In the genomic region with DNA sequence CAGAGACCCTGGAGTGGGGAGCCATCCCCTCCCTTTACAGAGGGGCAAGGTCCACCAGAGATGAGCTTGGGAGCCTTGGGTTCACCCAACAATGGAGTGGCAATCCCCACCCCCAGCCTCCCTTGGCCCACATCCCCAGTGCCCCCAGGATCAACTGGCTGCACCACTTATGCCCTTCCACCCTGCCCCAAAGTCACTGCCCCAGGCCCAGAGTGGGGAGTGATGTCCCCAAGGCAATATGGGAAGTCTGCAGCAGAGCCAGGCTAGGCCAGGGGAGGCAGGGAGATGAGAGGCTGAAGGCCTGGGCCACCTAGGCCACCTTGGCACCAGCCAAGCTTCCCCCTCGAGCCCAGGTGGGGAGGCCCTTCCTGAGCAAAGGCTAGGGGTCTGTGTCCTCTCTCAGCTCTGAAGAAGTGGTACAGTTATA, we compare ENCODE assay signal across 24 cellular contexts.
A peak's percentile ranks its signal among the peaks of the same experiment; 100 is the strongest.
DNase-seq lines count a peak whose midpoint lies in the region; ATAC-seq and TF ChIP-seq lines count a peak whose summit lies in the region.
"Had no signal": no experiment of that assay in that cellular context is flagged by ENCODE, and none has a peak within 500 bp of the region (broad histone marks: within the 10 kb centered on the region; RNA-seq: fewer than 3 reads in every experiment).

No MANE protein-coding gene starts in this region.

- H3K23ac ChIP-seq in IMR-90 (ENCODE audit: low read depth, low read length): no peak overlapping the region

- WGBS in IMR-90 (ENCODE audit: extremely low coverage in 2 of 2, insufficient read length in 1 of 2), 2 experiments: no CpG with 5 or more reads among the region's 1 CpG

- no peak overlapping the region for H2BK5ac ChIP-seq in IMR-90 (ENCODE audit: low read depth, low read length, poor library complexity, severe bottlenecking)

- H3K4me3 Mint-ChIP-seq in activated CD8-positive, alpha-beta memory T cell treated with anti-CD3 and anti-CD28 coated beads, Interleukin-2, amount 10 ng/mL, durations not matched to agents 7 days and 5 days: no peak overlapping the region

- H2AK9ac ChIP-seq in IMR-90 (replicated peaks; ENCODE audit: low read depth, low read length, poor library complexity): peak overlapping the region; percentile 45

- no peak for ATAC-seq in activated CD8-positive, alpha-beta memory T cell treated with anti-CD3 and anti-CD28 coated beads, Interleukin-2, amount 10 ng/mL, durations not matched to agents 7 days and 5 days
- no peak for ATAC-seq in IMR-90 (ENCODE audit: low read depth)
- ATAC-seq in sciatic nerve: no peak
- ATAC-seq: HepG2 had no signal

- H2BK15ac ChIP-seq in IMR-90 (ENCODE audit: low read depth, low read length): no peak overlapping the region

- no peaks in the 10 kb centered on the region for H3K27me3 ChIP-seq in IMR-90 (ENCODE audit: control insufficient read depth, insufficient read depth, low read length)
- H3K27me3 ChIP-seq: SJCRH30 had no signal

- H3K36me3 ChIP-seq in IMR-90 (ENCODE audit: control insufficient read depth, insufficient read depth, low read length): peaks cover 1% of the 10 kb centered on the region; the same call in 1 of the 2 replicates
- H3K36me3 ChIP-seq: SJCRH30 had no signal

- H4K20me1 ChIP-seq in IMR-90 (ENCODE audit: insufficient read depth, low read length): no peaks in the 10 kb centered on the region; the same call in 1 of the 2 replicates

- peak; percentile 47 for DNase-seq in activated CD8-positive, alpha-beta memory T cell treated with anti-CD3 and anti-CD28 coated beads for 24 hours
- no peak for DNase-seq in activated CD8-positive, alpha-beta memory T cell treated with anti-CD3 and anti-CD28 coated beads, Interleukin-2, amount 10 ng/mL, durations not matched to agents 7 days and 5 days
- no peak for DNase-seq in IMR-90
- peak; percentile 44 for DNase-seq in islet precursor cell
- DNase-seq in sciatic nerve (ENCODE audit: low spot score): peak; percentile 48
- DNase-seq in stimulated activated CD4-positive, alpha-beta T cell treated with anti-CD3 and anti-CD28 coated beads, Interleukin-2, amount 100 ng/mL, for 48 hours: no peak
- DNase-seq in NCI-H345 (lab: John Stamatoyannopoulos, UW): no peak
- no peak for DNase-seq in DMS153 (lab: John Stamatoyannopoulos, UW)
- DNase-seq: AML-193, C1 segment of cervical spinal cord, EL, GF-D8, KBM-7, MM.1S, NCI-H1048, NCI-H1417 treated with DMSO at 0.1 percent for 48 hours, NCI-H187, NCI-H2227 treated with DMSO at 0.1 percent for 48 hours, NCI-H510A treated with DMSO at 0.1 percent for 48 hours, NCI-H748 treated with DMSO at 0.1 percent for 48 hours, PC-9 had no signal

- H4K5ac ChIP-seq in IMR-90 (ENCODE audit: low read depth, low read length): no peak overlapping the region

- H3K27ac Mint-ChIP-seq in activated CD8-positive, alpha-beta memory T cell treated with anti-CD3 and anti-CD28 coated beads, Interleukin-2, amount 10 ng/mL, durations not matched to agents 7 days and 5 days: no peak overlapping the region

- POLR2A ChIA-PET in IMR-90 (lab: Charles Lee; ENCODE audit: unreplicated experiment): no interaction called here

- no peak overlapping the region for H2AFZ ChIP-seq in IMR-90 (replicated peaks; ENCODE audit: low read length, poor library complexity)
- H2AFZ ChIP-seq: PC-9 had no signal

- H4K8ac ChIP-seq in IMR-90 (ENCODE audit: low read depth in 2 of 2, low read length in 2 of 2): no peak overlapping the region

- no peak overlapping the region for H3K14ac ChIP-seq in IMR-90 (replicated peaks; ENCODE audit: low read depth, low read length)

- TF ChIP-seq CTCF in IMR-90 (conservative IDR thresholded peaks at IDR 0.05; ENCODE audit: low read depth, low read length): no peak

- dilution Hi-C loops in IMR-90 (cut with HindIII; ENCODE audit: low sequenced_read_pairs, unreplicated experiment): no loop called here

- CTCF ChIA-PET in activated CD8-positive, alpha-beta memory T cell treated with anti-CD3 and anti-CD28 coated beads, Interleukin-2, amount 10 ng/mL, durations not matched to agents 7 days and 5 days (lab: Charles Lee): no interaction called here
- CTCF ChIA-PET in IMR-90 (lab: Yijun Ruan, JAX): no interaction called here

- H4K91ac ChIP-seq in IMR-90 (ENCODE audit: insufficient read depth, low read depth, low read length): no peak overlapping the region

- no peak overlapping the region for H2BK20ac ChIP-seq in IMR-90 (ENCODE audit: low read depth, low read length)

- no peak overlapping the region for H3K56ac ChIP-seq in IMR-90 (ENCODE audit: extremely low read depth, insufficient read depth, low read length)

- H3K4me2 ChIP-seq in IMR-90 (ENCODE audit: low read depth, low read length): no peak overlapping the region
- H3K4me2 ChIP-seq: PC-9 had no signal

- H3K9me3 Mint-ChIP-seq in activated CD8-positive, alpha-beta memory T cell treated with anti-CD3 and anti-CD28 coated beads, Interleukin-2, amount 10 ng/mL, durations not matched to agents 7 days and 5 days (ENCODE audit: low read depth): no peaks in the 10 kb centered on the region

- H3K9me1 ChIP-seq in IMR-90 (ENCODE audit: insufficient read depth, low read length): peaks cover 15% of the 10 kb centered on the region; the same call in 1 of the 2 replicates

- BruUV-seq in IMR-90 (replicated peaks; lab: Mats Ljungman, UMichigan): no TSS peak

- H3K4me1 ChIP-seq in IMR-90 (ENCODE audit: control insufficient read depth, insufficient read depth, low read length): peaks cover 20% of the 10 kb centered on the region

- no peak overlapping the region for H3K27ac ChIP-seq in IMR-90 (ENCODE audit: insufficient read depth, low read length)
- H3K27ac ChIP-seq: HL-60, PC-9, SJCRH30 had no signal

- in situ Hi-C loops in IMR-90 (cut with MboI; ENCODE audit: low sequenced_read_pairs): loop anchor here (25.0 kb wide), 1 partner anchor 135 kb away; the partner anchor contains the start of gene SMAD6

- H3K9ac ChIP-seq in IMR-90 (ENCODE audit: low read depth, low read length): no peak overlapping the region

- no peak for TF ChIP-seq POLR2A in IMR-90 (IDR thresholded peaks at IDR 0.05; ENCODE audit: low read depth, low read length)

- no peak overlapping the region for H3K18ac ChIP-seq in IMR-90 (ENCODE audit: low read depth, low read length)

- H3K4me1 Mint-ChIP-seq in activated CD8-positive, alpha-beta memory T cell treated with anti-CD3 and anti-CD28 coated beads, Interleukin-2, amount 10 ng/mL, durations not matched to agents 7 days and 5 days: peaks cover 4% of the 10 kb centered on the region

- H3K4ac ChIP-seq in IMR-90 (ENCODE audit: low read depth, low read length): no peak overlapping the region

- H3K9me3 ChIP-seq in IMR-90 (ENCODE audit: control insufficient read depth, insufficient read depth, low read length): no peaks in the 10 kb centered on the region
- H3K9me3 ChIP-seq: SJCRH30 had no signal

- peaks cover 35% of the 10 kb centered on the region for H3K27me3 Mint-ChIP-seq in activated CD8-positive, alpha-beta memory T cell treated with anti-CD3 and anti-CD28 coated beads, Interleukin-2, amount 10 ng/mL, durations not matched to agents 7 days and 5 days

- peaks cover 29 to 81% of the 10 kb centered on the region in 2 experiments for H3K79me1 ChIP-seq in IMR-90 (ENCODE audit: low read depth in 1 of 2, low read length in 2 of 2)

- no peak for TF ChIP-seq RAD21 in IMR-90 (IDR thresholded peaks at IDR 0.05; ENCODE audit: low read length)

- H3K36me3 Mint-ChIP-seq in activated CD8-positive, alpha-beta memory T cell treated with anti-CD3 and anti-CD28 coated beads, Interleukin-2, amount 10 ng/mL, durations not matched to agents 7 days and 5 days: no peaks in the 10 kb centered on the region

- H2BK120ac ChIP-seq in IMR-90 (ENCODE audit: low read depth, low read length): no peak overlapping the region

- intact Hi-C loops in IMR-90 (cut with micrococcal nuclease) (no loop called here), sciatic nerve (cut with DNase I) (loop anchor here (10.0 kb wide), 1 partner anchor 53 kb away; no protein-coding TSS in a partner anchor)

- no peak overlapping the region; the same call in 1 of the 2 replicates for H2AK5ac ChIP-seq in IMR-90 (ENCODE audit: low read depth, low read length)

- H3K4me3 ChIP-seq in IMR-90 (ENCODE audit: insufficient read depth, low read depth, low read length): no peak overlapping the region
- H3K4me3 ChIP-seq: PC-9, SJCRH30 had no signal

TF ChIP-seq in IMR-90, 13 proteins besides CTCF, POLR2A, EP300 and RAD21:
- TF ChIP-seq SMC3 (IDR thresholded peaks at IDR 0.05; ENCODE audit: low read depth, low read length): no peak
- TF ChIP-seq RCOR1 (IDR thresholded peaks at IDR 0.05; ENCODE audit: insufficient replicate concordance, low read length): no peak

Comparison
In these comparisons a context has a peak if more than half of its experiments do, and no peak if none do; other contexts are left out.
1. DNase-seq: peak in activated CD8-positive, alpha-beta memory T cell treated with anti-CD3 and anti-CD28 coated beads for 24 hours (single experiment), islet precursor cell (single experiment) and sciatic nerve (single experiment); none in activated CD8-positive, alpha-beta memory T cell treated with anti-CD3 and anti-CD28 coated beads, Interleukin-2, amount 10 ng/mL, durations not matched to agents 7 days and 5 days (single experiment), IMR-90 (single experiment), stimulated activated CD4-positive, alpha-beta T cell treated with anti-CD3 and anti-CD28 coated beads, Interleukin-2, amount 100 ng/mL, for 48 hours (0 of 2), NCI-H345 (single experiment) and DMS153 (single experiment).